28 cellular contexts compared by ENCODE assay signal in genomic region chr17:63987616-63988478, GRCh38. TPM values are rescaled to one million over a fixed set of nuclear protein-coding genes. Genes with fewer than 3 reads are reported as not detected.
DNase-seq lines count a peak whose midpoint lies in the region; ATAC-seq, FAIRE-seq and TF ChIP-seq lines count a peak whose summit lies in the region.
"Had no signal": no experiment of that assay in that cellular context is flagged by ENCODE, and none has a peak within 500 bp of the region (broad histone marks: within the 10 kb centered on the region; RNA-seq: fewer than 3 reads in every experiment).

No MANE protein-coding gene starts in this region.

- H3K9me3 Mint-ChIP-seq in activated CD8-positive, alpha-beta T cell treated with anti-CD3 and anti-CD28 coated beads, Interleukin-2, amount 10 ng/mL, durations not matched to agents 7 days and 5 days (ENCODE audit: insufficient read depth), result no peaks in the 10 kb centered on the region
- peaks cover under 1% of the 10 kb centered on the region for H3K9me3 Mint-ChIP-seq in activated CD8-positive, alpha-beta T cell treated with anti-CD3 and anti-CD28 coated beads for 36 hours

- H3K4me1 Mint-ChIP-seq in activated CD8-positive, alpha-beta T cell treated with anti-CD3 and anti-CD28 coated beads, Interleukin-2, amount 10 ng/mL, durations not matched to agents 7 days and 5 days (ENCODE audit: low read depth), result peaks cover 48% of the 10 kb centered on the region
- peaks cover 45% of the 10 kb centered on the region for H3K4me1 Mint-ChIP-seq in activated CD8-positive, alpha-beta T cell treated with anti-CD3 and anti-CD28 coated beads for 36 hours (ENCODE audit: low read depth)

- no peak for TF ChIP-seq CTCF in activated CD8-positive, alpha-beta T cell treated with anti-CD3 and anti-CD28 coated beads for 36 hours (IDR thresholded peaks at IDR 0.05)
- TF ChIP-seq CTCF in kidney (IDR thresholded peaks at IDR 0.05; ENCODE audit: borderline replicate concordance, extremely low read depth, insufficient read depth), result no peak

- H3K4me1 ChIP-seq in kidney (ENCODE audit: control insufficient read depth in 1 of 2, insufficient read depth in 1 of 2, low read depth in 1 of 2, low read length in 2 of 2), result peaks cover 0 to 14% of the 10 kb centered on the region in 2 donors
- peaks cover 59 to 65% (median 63%) of the 10 kb centered on the region in 3 donors for H3K4me1 ChIP-seq in skeletal muscle tissue (ENCODE audit: control insufficient read depth in 3 of 3, insufficient read depth in 3 of 3, low read length in 3 of 3)

- in situ Hi-C loops in ACHN (cut with HindIII; ENCODE audit: low pct_ligation_motif_present, low pct_unique_long_range_greater_than_20kb, low sequenced_read_pairs), result no loop called here

- H3K36me3 Mint-ChIP-seq in activated CD8-positive, alpha-beta T cell treated with anti-CD3 and anti-CD28 coated beads, Interleukin-2, amount 10 ng/mL, durations not matched to agents 7 days and 5 days (ENCODE audit: low read depth), result no peaks in the 10 kb centered on the region
- no peaks in the 10 kb centered on the region for H3K36me3 Mint-ChIP-seq in activated CD8-positive, alpha-beta T cell treated with anti-CD3 and anti-CD28 coated beads for 36 hours (ENCODE audit: low read depth)
- H3K36me3 Mint-ChIP-seq: type B pancreatic cell had no signal

- no peak overlapping the region for H3K4me3 Mint-ChIP-seq in activated CD8-positive, alpha-beta T cell treated with anti-CD3 and anti-CD28 coated beads, Interleukin-2, amount 10 ng/mL, durations not matched to agents 7 days and 5 days
- no peak overlapping the region for H3K4me3 Mint-ChIP-seq in activated CD8-positive, alpha-beta T cell treated with anti-CD3 and anti-CD28 coated beads for 36 hours
- H3K4me3 Mint-ChIP-seq: activated naive CD4-positive, alpha-beta T cell treated with anti-CD3 and anti-CD28 coated beads for 36 hours; type B pancreatic cell had no signal

- H3K9me3 ChIP-seq in kidney (ENCODE audit: control insufficient read depth in 1 of 2, low read length in 2 of 2) (no peaks in the 10 kb centered on the region), skeletal muscle tissue (ENCODE audit: control insufficient read depth in 3 of 3, low read length in 3 of 3) (no peaks in the 10 kb centered on the region)
- H3K9me3 ChIP-seq: breast epithelium, neutrophil, Peyer's patch had no signal

- intact Hi-C loops in activated CD8-positive, alpha-beta T cell treated with anti-CD3 and anti-CD28 coated beads for 36 hours (cut with micrococcal nuclease), result no loop called here
- intact Hi-C loops in kidney (cut with DNase I), result no loop called here

- H3K27me3 ChIP-seq in skeletal muscle tissue (ENCODE audit: control insufficient read depth in 3 of 3, insufficient read depth in 3 of 3, low read length in 3 of 3), result peaks cover 0 to 4% (median 0%) of the 10 kb centered on the region in 3 donors
- H3K27me3 ChIP-seq: Peyer's patch had no signal

- FAIRE-seq in kidney (lab: Jason Lieb, UNC), result no peak
- FAIRE-seq: GM19239 had no signal

- no peak overlapping the region for H3K4me3 ChIP-seq in kidney (ENCODE audit: low read length in 2 of 2)
- H3K4me3 ChIP-seq in skeletal muscle tissue (ENCODE audit: low read length in 3 of 3), result peak overlapping the region; percentile 87 to 93 (median 88)
- H3K4me3 ChIP-seq: Peyer's patch, SK-N-MC had no signal

- DNase-seq in activated CD8-positive, alpha-beta T cell treated with anti-CD3 and anti-CD28 coated beads, Interleukin-2, amount 10 ng/mL, durations not matched to agents 7 days and 5 days, result no peak
- DNase-seq in activated CD8-positive, alpha-beta T cell treated with anti-CD3 and anti-CD28 coated beads for 36 hours, result no peak
- peak; percentile 67 for DNase-seq in NCI-H82 (lab: John Stamatoyannopoulos, UW)
- peak; percentile 54 for DNase-seq in kidney
- DNase-seq in HK-2 (ENCODE audit: unreplicated experiment), result no peak
- DNase-seq in ACHN, result no peak
- DNase-seq: activated CD4-positive, alpha-beta T cell treated with anti-CD3 and anti-CD28 coated beads, Interleukin-2, amount 50 U/mL, for 48 hours; activated naive CD4-positive, alpha-beta T cell treated with anti-CD3 and anti-CD28 coated beads for 36 hours; amniotic stem cell; cortex of kidney; GOT3; NCI-H2081 treated with DMSO at 0.1 percent for 48 hours; NK-92 treated with Interleukin-12 subunit alpha and Interleukin-12 subunit beta, amount 100 ng/mL, for 24 hours; stimulated activated CD4-positive, alpha-beta T cell treated with anti-CD3 and anti-CD28 coated beads, Interleukin-12 subunit alpha, Interleukin-12 subunit beta, amount 100 ng/mL, for 4 hours; stimulated activated CD4-positive, alpha-beta T cell treated with anti-CD3 and anti-CD28 coated beads, Interleukin-4, amount 100 ng/mL, for 4 hours had no signal

- H3K36me3 ChIP-seq in kidney (ENCODE audit: control insufficient read depth in 1 of 2, insufficient read depth in 2 of 2, low read length in 2 of 2), result no peaks in the 10 kb centered on the region
- peaks cover 0 to 2% (median 0%) of the 10 kb centered on the region in 3 donors for H3K36me3 ChIP-seq in skeletal muscle tissue (ENCODE audit: control insufficient read depth in 3 of 3, insufficient read depth in 3 of 3, low read length in 3 of 3)
- H3K36me3 ChIP-seq: breast epithelium, neutrophil, Peyer's patch had no signal

- CTCF ChIA-PET in activated CD8-positive, alpha-beta T cell treated with anti-CD3 and anti-CD28 coated beads, Interleukin-2, amount 10 ng/mL, durations not matched to agents 7 days and 5 days (lab: Charles Lee), result interaction anchor here (1.3 to 5.6 kb wide), 6 partner anchors 38 to 146 kb away, joined by 4 to 78 read pairs (median 18); partner anchors contain the start of gene GH1
- CTCF ChIA-PET in activated CD8-positive, alpha-beta T cell treated with anti-CD3 and anti-CD28 coated beads for 36 hours (lab: Charles Lee), result interaction anchor here (0.6 to 10.0 kb wide), 6 partner anchors 35 to 146 kb away, joined by 3 to 126 read pairs (median 6); partner anchors contain the start of gene GH1

- no peak for ATAC-seq in activated CD8-positive, alpha-beta T cell treated with anti-CD3 and anti-CD28 coated beads, Interleukin-2, amount 10 ng/mL, durations not matched to agents 7 days and 5 days
- no peak for ATAC-seq in activated CD8-positive, alpha-beta T cell treated with anti-CD3 and anti-CD28 coated beads for 36 hours
- no peak for ATAC-seq in GM21447 (IDR thresholded peaks at IDR 0.05; ENCODE audit: unreplicated experiment)

- peak overlapping the region; percentile 26 for H3K27ac Mint-ChIP-seq in activated CD8-positive, alpha-beta T cell treated with anti-CD3 and anti-CD28 coated beads, Interleukin-2, amount 10 ng/mL, durations not matched to agents 7 days and 5 days
- no peak overlapping the region for H3K27ac Mint-ChIP-seq in activated CD8-positive, alpha-beta T cell treated with anti-CD3 and anti-CD28 coated beads for 36 hours
- H3K27ac Mint-ChIP-seq: activated naive CD4-positive, alpha-beta T cell treated with anti-CD3 and anti-CD28 coated beads for 36 hours; type B pancreatic cell had no signal

- no peak overlapping the region for H3K27ac ChIP-seq in kidney (ENCODE audit: low read depth in 2 of 2, low read length in 2 of 2)
- peak overlapping the region; percentile 100 for H3K27ac ChIP-seq in skeletal muscle tissue (ENCODE audit: low read depth, low read length)
- H3K27ac ChIP-seq: HL-60, neutrophil, Peyer's patch, SK-N-MC had no signal

- H3K9ac ChIP-seq in kidney (ENCODE audit: low read length in 2 of 2), result no peak overlapping the region
- peak overlapping the region; percentile 93 to 100 (median 99) for H3K9ac ChIP-seq in skeletal muscle tissue (ENCODE audit: low read depth in 1 of 3, low read length in 3 of 3)

- peaks cover 11% of the 10 kb centered on the region for H3K27me3 Mint-ChIP-seq in activated CD8-positive, alpha-beta T cell treated with anti-CD3 and anti-CD28 coated beads, Interleukin-2, amount 10 ng/mL, durations not matched to agents 7 days and 5 days (ENCODE audit: low read depth)
- H3K27me3 Mint-ChIP-seq in activated CD8-positive, alpha-beta T cell treated with anti-CD3 and anti-CD28 coated beads for 36 hours, result no peaks in the 10 kb centered on the region

- POLR2A ChIA-PET in activated CD8-positive, alpha-beta T cell treated with anti-CD3 and anti-CD28 coated beads, Interleukin-2, amount 10 ng/mL, durations not matched to agents 7 days and 5 days (lab: Charles Lee), result interaction anchor here (1.4 kb wide), 1 partner anchor 32 kb away, joined by 5 read pairs; the partner anchor contains the start of gene ICAM2
- POLR2A ChIA-PET in activated CD8-positive, alpha-beta T cell treated with anti-CD3 and anti-CD28 coated beads for 36 hours (lab: Charles Lee), result interaction anchor here (1.3 kb wide), 1 partner anchor 41 kb away, joined by 3 read pairs; no protein-coding TSS in a partner anchor

RNA-seq across cellular contexts. Expression of gene PRR29, which starts 10.3 kb away (rescaled TPM):
- 1 to 10 TPM in 1 of 2 experiments, under 1 TPM in 1; 0.97 to 1.3 TPM for total RNA-seq in activated CD8-positive, alpha-beta T cell treated with anti-CD3 and anti-CD28 coated beads, Interleukin-2, amount 10 ng/mL, durations not matched to agents 7 days and 5 days
- 1 to 10 TPM in 1 of 2 experiments, under 1 TPM in 1; 0.74 to 2.5 TPM for total RNA-seq in activated CD8-positive, alpha-beta T cell treated with anti-CD3 and anti-CD28 coated beads for 36 hours
- 4.4 TPM for total RNA-seq in kidney
- polyA plus RNA-seq in kidney (ENCODE audit: insufficient read depth, low read depth, low replicate concordance), result 1.2 TPM
- total RNA-seq in skeletal muscle tissue, result not detected
- total RNA-seq: NCI-H460 had no signal

RNA-seq across cellular contexts. Expression of gene SCN4A, which starts 15.1 kb away (rescaled TPM):
- total RNA-seq in activated CD8-positive, alpha-beta T cell treated with anti-CD3 and anti-CD28 coated beads, Interleukin-2, amount 10 ng/mL, durations not matched to agents 7 days and 5 days, result not detected
- total RNA-seq in activated CD8-positive, alpha-beta T cell treated with anti-CD3 and anti-CD28 coated beads for 36 hours, result under 1 TPM; 0.20 to 0.23 TPM
- total RNA-seq in kidney, result 3.4 TPM
- 0.19 TPM for polyA plus RNA-seq in kidney (ENCODE audit: insufficient read depth, low read depth, low replicate concordance)
- 32.9 TPM for total RNA-seq in skeletal muscle tissue
- total RNA-seq: A172, glomerular endothelial cell, M059J had no signal

RNA-seq across cellular contexts. Expression of gene ICAM2, which starts 32.6 kb away (rescaled TPM):
- 10 to 100 TPM; 48.4 to 51.3 TPM for total RNA-seq in activated CD8-positive, alpha-beta T cell treated with anti-CD3 and anti-CD28 coated beads, Interleukin-2, amount 10 ng/mL, durations not matched to agents 7 days and 5 days
- total RNA-seq in activated CD8-positive, alpha-beta T cell treated with anti-CD3 and anti-CD28 coated beads for 36 hours, result 10 to 100 TPM; 53.3 to 53.7 TPM
- total RNA-seq in kidney (38.8 TPM), skeletal muscle tissue (43.3 TPM)
- 55.8 TPM for polyA plus RNA-seq in kidney (ENCODE audit: insufficient read depth, low read depth, low replicate concordance)
- total RNA-seq: NCI-H460 had no signal

RNA-seq across cellular contexts. Expression of gene CD79B, which starts 55.7 kb away (rescaled TPM):
- total RNA-seq in activated CD8-positive, alpha-beta T cell treated with anti-CD3 and anti-CD28 coated beads, Interleukin-2, amount 10 ng/mL, durations not matched to agents 7 days and 5 days, result 10 to 100 TPM; 21.7 to 22.5 TPM
- total RNA-seq in activated CD8-positive, alpha-beta T cell treated with anti-CD3 and anti-CD28 coated beads for 36 hours, result 10 to 100 TPM; 28.4 to 31.6 TPM
- total RNA-seq in kidney (11.4 TPM), skeletal muscle tissue (2.1 TPM)
- polyA plus RNA-seq in kidney (ENCODE audit: insufficient read depth, low read depth, low replicate concordance), result 5.2 TPM
- total RNA-seq: NCI-H460 had no signal

Comparison
In these comparisons a context has a peak if more than half of its experiments do, and no peak if none do; other contexts are left out.
1. DNase-seq: peak in NCI-H82 (single experiment) and kidney (single experiment); none in activated CD8-positive, alpha-beta T cell treated with anti-CD3 and anti-CD28 coated beads, Interleukin-2, amount 10 ng/mL, durations not matched to agents 7 days and 5 days (single experiment), activated CD8-positive, alpha-beta T cell treated with anti-CD3 and anti-CD28 coated beads for 36 hours (single experiment), HK-2 (single experiment) and ACHN (single experiment).
2. H3K4me3 ChIP-seq: peak in skeletal muscle tissue (3 of 3); none in kidney (0 of 2).
3. H3K9ac ChIP-seq: peak in skeletal muscle tissue (3 of 3); none in kidney (0 of 2).